12 cellular contexts compared by ENCODE assay signal in genomic region chr3:197790033-197790432, GRCh38. TPM values are rescaled to one million over a fixed set of nuclear protein-coding genes. Genes with fewer than 3 reads are reported as not detected.
DNase-seq lines count a peak whose midpoint lies in the region; ATAC-seq and TF ChIP-seq lines count a peak whose summit lies in the region.
"Had no signal": no experiment of that assay in that cellular context is flagged by ENCODE, and none has a peak within 500 bp of the region (broad histone marks: within the 10 kb centered on the region; RNA-seq: fewer than 3 reads in every experiment).

No MANE protein-coding gene starts in this region.

- H3K9me3 ChIP-seq in mammary epithelial cell (replicated peaks; ENCODE audit: insufficient read depth, low read length): no peaks in the 10 kb centered on the region
- H3K9me3 ChIP-seq in tibial nerve: no peaks in the 10 kb centered on the region
- H3K9me3 ChIP-seq in HAP-1: no peaks in the 10 kb centered on the region
- H3K9me3 ChIP-seq: SK-N-SH had no signal

- CTCF ChIA-PET in MCF 10A (lab: Yijun Ruan, JAX) (interaction anchor here (0.6 to 1.1 kb wide), 2 partner anchors 71 to 820 kb away, joined by 3 to 4 read pairs; no protein-coding TSS in a partner anchor), mammary epithelial cell (lab: Charles Lee; ENCODE audit: low non-redundant PET) (no interaction called here), activated B cell treated with CpG ODN at 0.5 μM for 24 hours (lab: Charles Lee) (interaction anchor here (1.6 kb wide), 1 partner anchor 11 kb away, joined by 4 read pairs; no protein-coding TSS in a partner anchor)

- no peaks in the 10 kb centered on the region for H3K27me3 ChIP-seq in mammary epithelial cell (ENCODE audit: insufficient read depth, low read length)
- no peaks in the 10 kb centered on the region for H3K27me3 ChIP-seq in tibial nerve
- H3K27me3 ChIP-seq in HAP-1 (ENCODE audit: low read depth): no peaks in the 10 kb centered on the region

- intact Hi-C loops in MCF 10A (cut with micrococcal nuclease): no loop called here
- intact Hi-C loops in mammary epithelial cell (cut with micrococcal nuclease): no loop called here
- intact Hi-C loops in activated B cell treated with CpG ODN at 0.5 μM for 24 hours (cut with micrococcal nuclease): loop anchor here (1.0 to 5.0 kb wide), 3 partner anchors 8 to 162 kb away; partner anchors contain the start of genes FYTTD1 and RPL35A

- H3K4me1 Mint-ChIP-seq in MCF 10A (ENCODE audit: insufficient read depth, unreplicated experiment) (peaks cover 8% of the 10 kb centered on the region), activated B cell treated with CpG ODN at 0.5 μM for 24 hours (peaks cover 56% of the 10 kb centered on the region), immature natural killer cell (peaks cover 38 to 43% of the 10 kb centered on the region in 2 donors)

- H3K27ac ChIP-seq in mammary epithelial cell (ENCODE audit: insufficient read depth, low read depth, low read length) (no peak overlapping the region), tibial nerve (peak overlapping the region in 3 of 4 donors; percentile 95 to 99 (median 99))

- H3K27me3 Mint-ChIP-seq in MCF 10A (ENCODE audit: insufficient read depth, unreplicated experiment) (no peaks in the 10 kb centered on the region), activated B cell treated with CpG ODN at 0.5 μM for 24 hours (no peaks in the 10 kb centered on the region), immature natural killer cell (ENCODE audit: low read depth in 3 of 3) (peaks cover 10 to 21% (median 11%) of the 10 kb centered on the region in 3 donors)

- H3K4me3 ChIP-seq in mammary epithelial cell (replicated peaks in 1 of 3; ENCODE audit: insufficient read depth in 1 of 3, low read depth in 2 of 3, low read length in 3 of 3) (no peak overlapping the region), tibial nerve (no peak overlapping the region), HAP-1 (no peak overlapping the region)

- TF ChIP-seq EP300 in tibial nerve (IDR thresholded peaks at IDR 0.05): no peak

- BruUV-seq in MCF 10A (replicated peaks; lab: Mats Ljungman, UMichigan) (no TSS peak), mammary epithelial cell (replicated peaks; lab: Mats Ljungman, UMichigan) (no TSS peak)

- no peak for TF ChIP-seq CTCF in MCF 10A (IDR thresholded peaks at IDR 0.05; ENCODE audit: unreplicated experiment)
- TF ChIP-seq CTCF in mammary epithelial cell (conservative IDR thresholded peaks at IDR 0.05 in 1 of 2, IDR thresholded peaks at IDR 0.05 in 1 of 2; ENCODE audit: extremely low read depth in 1 of 2, insufficient read depth in 1 of 2, low read depth in 1 of 2, low read length in 2 of 2): no peak
- no peak for TF ChIP-seq CTCF in activated B cell treated with CpG ODN at 0.5 μM for 24 hours (IDR thresholded peaks at IDR 0.05)
- TF ChIP-seq CTCF in tibial nerve (IDR thresholded peaks at IDR 0.05): no peak

- no peak overlapping the region for H2AFZ ChIP-seq in mammary epithelial cell (ENCODE audit: low read depth, low read length)

- dilution Hi-C loops in mammary epithelial cell (cut with HindIII; ENCODE audit: low sequenced_read_pairs): no loop called here

- DNase-seq in MCF 10A (ENCODE audit: unreplicated experiment) (no peak), mammary epithelial cell (no peak), activated B cell treated with CpG ODN at 0.5 μM for 24 hours (no peak), immature natural killer cell (no peak), tibial nerve (ENCODE audit: low spot score in 2 of 2) (no peak), HAP-1 (ENCODE audit: low spot score in 2 of 2) (no peak)
- no peak for DNase-seq in stimulated activated CD4-positive, alpha-beta T cell treated with anti-CD3 and anti-CD28 coated beads, Interleukin-12 subunit alpha, Interleukin-12 subunit beta, amount 100 ng/mL, for 4 hours
- DNase-seq: AML-193, NCI-H446, SK-N-SH, substantia nigra had no signal

- TF ChIP-seq POLR2A in tibial nerve (IDR thresholded peaks at IDR 0.05): no peak

- H3K36me3 ChIP-seq in mammary epithelial cell (ENCODE audit: insufficient read depth, low read length) (no peaks in the 10 kb centered on the region), tibial nerve (no peaks in the 10 kb centered on the region), HAP-1 (replicated peaks) (0 out of 2 replicates have a peak, but pooled peaks cover 4% of the 10 kb centered on the region)

- no peak overlapping the region for H3K4me2 ChIP-seq in mammary epithelial cell (ENCODE audit: insufficient read depth, low read depth, low read length)

- POLR2A ChIA-PET in MCF 10A (lab: Yijun Ruan, JAX): interaction anchor here (1.2 to 1.4 kb wide), 2 partner anchors 9 to 17 kb away, joined by 4 read pairs; no protein-coding TSS in a partner anchor
- POLR2A ChIA-PET in activated B cell treated with CpG ODN at 0.5 μM for 24 hours (lab: Charles Lee): interaction anchor here (0.6 to 4.0 kb wide), 7 partner anchors 7 to 81 kb away, joined by 8 to 47 read pairs (median 12); partner anchors contain the start of gene FYTTD1

- H3K27ac Mint-ChIP-seq in MCF 10A (ENCODE audit: low read depth, unreplicated experiment) (peak overlapping the region; percentile 90), activated B cell treated with CpG ODN at 0.5 μM for 24 hours (peak overlapping the region; percentile 97), immature natural killer cell (peak overlapping the region; percentile 92 to 99 (median 97))

- peaks cover 41% of the 10 kb centered on the region for H3K79me2 ChIP-seq in mammary epithelial cell (ENCODE audit: insufficient read depth, low read length)

- WGBS in mammary epithelial cell (ENCODE audit: low coverage, missing lambda C conversion rate): 100% methylated on average over 1 of the region's 1 CpG
- 70 to 79% methylated on average over 1 of the region's 1 CpG for WGBS in tibial nerve, 2 donors

- peaks cover 31% of the 10 kb centered on the region for H3K36me3 Mint-ChIP-seq in MCF 10A (ENCODE audit: insufficient read depth, unreplicated experiment)
- H3K36me3 Mint-ChIP-seq in activated B cell treated with CpG ODN at 0.5 μM for 24 hours (ENCODE audit: low read depth): peaks cover 18% of the 10 kb centered on the region
- H3K36me3 Mint-ChIP-seq in immature natural killer cell: peaks cover 0 to 3% (median 0%) of the 10 kb centered on the region in 3 donors

- no peak overlapping the region for H3K9ac ChIP-seq in mammary epithelial cell (ENCODE audit: insufficient read depth, low read length)

- in situ Hi-C loops in mammary epithelial cell (cut with MboI; ENCODE audit: low sequenced_read_pairs in 2 of 2): no loop called here
- in situ Hi-C loops in HAP-1 (cut with MboI; ENCODE audit: low sequenced_read_pairs): no loop called here

- ATAC-seq in activated B cell treated with CpG ODN at 0.5 μM for 24 hours (ENCODE audit: low read depth) (no peak), HG02678 (IDR thresholded peaks at IDR 0.05; ENCODE audit: unreplicated experiment) (no peak)

- H3K4me1 ChIP-seq in mammary epithelial cell (ENCODE audit: insufficient read depth, low read length): peaks cover 18% of the 10 kb centered on the region
- H3K4me1 ChIP-seq in tibial nerve: peaks cover 0 to 34% (median 21%) of the 10 kb centered on the region in 4 donors
- H3K4me1 ChIP-seq in HAP-1: peaks cover 5% of the 10 kb centered on the region

- H3K9me3 Mint-ChIP-seq in MCF 10A (ENCODE audit: unreplicated experiment) (no peaks in the 10 kb centered on the region), activated B cell treated with CpG ODN at 0.5 μM for 24 hours (no peaks in the 10 kb centered on the region), immature natural killer cell (no peaks in the 10 kb centered on the region)

- H4K20me1 ChIP-seq in mammary epithelial cell (ENCODE audit: insufficient read depth, low read length): peaks cover 8% of the 10 kb centered on the region

- peak overlapping the region; percentile 87 for H3K4me3 Mint-ChIP-seq in MCF 10A (ENCODE audit: unreplicated experiment)
- H3K4me3 Mint-ChIP-seq in activated B cell treated with CpG ODN at 0.5 μM for 24 hours: peak overlapping the region; percentile 86
- H3K4me3 Mint-ChIP-seq in immature natural killer cell: peak overlapping the region; percentile 86 to 98 (median 94)

RNA-seq across cellular contexts. Expression of gene LRCH3, which starts 1.0 kb away (rescaled TPM):
- total RNA-seq in MCF 10A (2022) (55.3 and 58.8 TPM in 2 replicates), mammary epithelial cell (10 to 100 TPM; 45.8 to 49.0 TPM), activated B cell treated with CpG ODN at 0.5 μM for 24 hours (94.1 and 96.1 TPM in 2 replicates), tibial nerve (10 to 100 TPM; 47.3 to 74.1 (median 70.6) TPM)
- polyA plus RNA-seq in mammary epithelial cell (19.1 TPM), immature natural killer cell (10 to 100 TPM in 1 of 3 donors, 1 to 10 TPM in 2; 4.5 to 26.3 (median 7.2) TPM)
- polyA minus RNA-seq in mammary epithelial cell: 123 TPM

RNA-seq across cellular contexts. Expression of gene FYTTD1, which starts 40.4 kb away (rescaled TPM):
- total RNA-seq in MCF 10A (2022) (45.9 and 46.3 TPM in 2 replicates), mammary epithelial cell (10 to 100 TPM; 49.0 to 59.6 TPM), activated B cell treated with CpG ODN at 0.5 μM for 24 hours (78.6 and 84.2 TPM in 2 replicates), tibial nerve (10 to 100 TPM; 27.2 to 48.6 (median 41.2) TPM)
- polyA plus RNA-seq in mammary epithelial cell (21.9 TPM), immature natural killer cell (100 to 1,000 TPM; 103 to 144 (median 141) TPM)
- polyA minus RNA-seq in mammary epithelial cell: 24.3 TPM

RNA-seq across cellular contexts. Expression of gene RUBCN, which starts 53.3 kb away (rescaled TPM):
- total RNA-seq in MCF 10A (2022) (29.9 and 35.5 TPM in 2 replicates), mammary epithelial cell (10 to 100 TPM; 21.0 to 32.6 TPM), activated B cell treated with CpG ODN at 0.5 μM for 24 hours (196 and 217 TPM in 2 replicates), tibial nerve (100 to 1,000 TPM in 2 of 4 donors, 10 to 100 TPM in 2; 63.6 to 168 (median 102) TPM)
- polyA plus RNA-seq in mammary epithelial cell (17.7 TPM), immature natural killer cell (10 to 100 TPM in 2 of 3 donors, 1 to 10 TPM in 1; 8.9 to 29.9 (median 10.9) TPM)
- polyA minus RNA-seq in mammary epithelial cell: 50.3 TPM
